8 cellular contexts compared by ENCODE assay signal in the genomic region with DNA sequence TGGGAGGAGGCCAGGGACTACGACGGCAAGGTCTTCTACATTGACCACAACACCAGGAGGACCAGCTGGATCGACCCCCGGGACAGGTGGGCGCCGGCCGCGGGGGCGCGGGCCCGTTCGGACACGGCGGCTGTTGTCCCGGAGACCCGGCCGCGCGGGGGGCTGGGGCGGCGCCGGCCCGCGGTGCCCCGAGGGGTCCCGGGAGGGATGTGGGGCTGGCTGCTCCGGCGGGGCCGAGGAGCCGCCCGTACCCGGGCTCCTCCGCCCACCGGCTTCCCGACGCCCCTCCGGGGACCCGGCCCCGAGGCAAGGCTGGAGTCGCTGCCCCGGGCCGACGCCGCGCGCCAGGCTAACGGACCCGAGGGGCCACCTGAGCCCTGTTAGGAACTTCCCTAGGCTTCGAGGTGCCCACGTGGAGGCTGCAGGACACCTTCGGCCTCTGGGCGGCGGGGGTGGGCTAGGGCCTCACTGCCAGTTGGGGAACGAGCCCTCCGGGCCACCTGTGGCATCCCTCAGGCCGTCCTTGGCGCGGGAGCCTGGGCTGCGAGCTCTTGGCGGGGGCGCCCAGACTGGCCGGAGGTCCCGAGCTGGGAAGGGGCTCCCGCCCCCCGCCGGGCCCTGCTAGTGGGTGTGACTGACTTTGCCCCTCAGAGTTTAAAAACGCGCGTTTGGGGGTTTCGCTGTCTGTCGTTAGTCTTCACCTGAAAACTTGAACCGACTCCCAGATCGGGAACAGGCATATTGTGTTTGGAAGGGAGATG. TPM values are rescaled to one million over a fixed set of nuclear protein-coding genes. Genes with fewer than 3 reads are reported as not detected.
DNase-seq lines count a peak whose midpoint lies in the region; TF ChIP-seq lines count a peak whose summit lies in the region.

No MANE protein-coding gene starts in this region.

- intact Hi-C loops in activated T-helper 1 cell treated with anti-CD3 and anti-CD28 coated beads, Interleukin-12 subunit alpha, Interleukin-12 subunit beta, Interleukin-2, Interleukin-4 antibody, amounts not matched to agents 30 ng/mL and 10 ng/mL and 1 ng/mL, durations not matched to agents 14 hours and 24 hours and 36 hours (cut with micrococcal nuclease) = loop anchor here (2.0 to 5.0 kb wide), 3 partner anchors 85 to 343 kb away; a partner anchor contains a TSS

- H3K4me2 ChIP-seq in osteoblast (ENCODE audit: insufficient read depth, low read length) = peak overlapping the region; percentile 87

- no peak overlapping the region for H3K27ac Mint-ChIP-seq in activated T-helper 1 cell treated with anti-CD3 and anti-CD28 coated beads, Interleukin-12 subunit alpha, Interleukin-12 subunit beta, Interleukin-2, Interleukin-4 antibody, amounts not matched to agents 30 ng/mL and 10 ng/mL and 1 ng/mL, durations not matched to agents 14 hours and 24 hours and 36 hours
- H3K27ac Mint-ChIP-seq in glutamatergic neuron (ENCODE audit: unreplicated experiment) = peak overlapping the region; percentile 64

- no peaks in the 10 kb centered on the region for H3K9me3 ChIP-seq in osteoblast (ENCODE audit: low read depth, low read length)

- H3K27ac ChIP-seq in osteoblast (ENCODE audit: low read depth, low read length) = peak overlapping the region; percentile 82

- H2AFZ ChIP-seq in osteoblast (ENCODE audit: low read length) = peak overlapping the region; percentile 43

- H3K4me1 ChIP-seq in osteoblast (ENCODE audit: insufficient read depth, low read length) = peaks cover 19% of the 10 kb centered on the region

- peak overlapping the region; percentile 58 for H3K4me3 Mint-ChIP-seq in activated T-helper 1 cell treated with anti-CD3 and anti-CD28 coated beads, Interleukin-12 subunit alpha, Interleukin-12 subunit beta, Interleukin-2, Interleukin-4 antibody, amounts not matched to agents 30 ng/mL and 10 ng/mL and 1 ng/mL, durations not matched to agents 14 hours and 24 hours and 36 hours
- peak overlapping the region; percentile 87 for H3K4me3 Mint-ChIP-seq in glutamatergic neuron (ENCODE audit: unreplicated experiment)

- DNase-seq in HK-2 (ENCODE audit: unreplicated experiment) = peak; percentile 73
- no peak for DNase-seq in activated T-helper 1 cell treated with anti-CD3 and anti-CD28 coated beads, Interleukin-12 subunit alpha, Interleukin-12 subunit beta, Interleukin-2, Interleukin-4 antibody, amounts not matched to agents 30 ng/mL and 10 ng/mL and 1 ng/mL, durations not matched to agents 14 hours and 24 hours and 36 hours (ENCODE audit: low spot score)
- DNase-seq in glutamatergic neuron = peak; percentile 71
- DNase-seq in osteoblast (ENCODE audit: insufficient read length, low spot score, missing footprints) = peak; percentile 90
- no peak for DNase-seq in NCI-H2107 (lab: John Stamatoyannopoulos, UW)
- no peak for DNase-seq in RPMI8226
- no peak for DNase-seq in NAMALWA (ENCODE audit: low spot score)

- TF ChIP-seq CTCF in glutamatergic neuron (IDR thresholded peaks at IDR 0.05; ENCODE audit: partially characterized antibody, unreplicated experiment) (no peak), osteoblast (IDR thresholded peaks at IDR 0.05; ENCODE audit: extremely low read depth, low read depth, low read length) (no peak)

- peaks cover 61% of the 10 kb centered on the region for H3K27me3 Mint-ChIP-seq in activated T-helper 1 cell treated with anti-CD3 and anti-CD28 coated beads, Interleukin-12 subunit alpha, Interleukin-12 subunit beta, Interleukin-2, Interleukin-4 antibody, amounts not matched to agents 30 ng/mL and 10 ng/mL and 1 ng/mL, durations not matched to agents 14 hours and 24 hours and 36 hours (ENCODE audit: insufficient read depth)
- H3K27me3 Mint-ChIP-seq in glutamatergic neuron (ENCODE audit: unreplicated experiment) = peaks cover 10% of the 10 kb centered on the region

- no peaks in the 10 kb centered on the region for H3K36me3 Mint-ChIP-seq in activated T-helper 1 cell treated with anti-CD3 and anti-CD28 coated beads, Interleukin-12 subunit alpha, Interleukin-12 subunit beta, Interleukin-2, Interleukin-4 antibody, amounts not matched to agents 30 ng/mL and 10 ng/mL and 1 ng/mL, durations not matched to agents 14 hours and 24 hours and 36 hours (ENCODE audit: low read depth)
- H3K36me3 Mint-ChIP-seq in glutamatergic neuron (ENCODE audit: unreplicated experiment) = no peaks in the 10 kb centered on the region

- H3K4me3 ChIP-seq in GM08714 (ENCODE audit: low read length) (peak overlapping the region; percentile 60), osteoblast (ENCODE audit: insufficient read depth, low read length) (peak overlapping the region; percentile 90)

- no peaks in the 10 kb centered on the region for H3K4me1 Mint-ChIP-seq in activated T-helper 1 cell treated with anti-CD3 and anti-CD28 coated beads, Interleukin-12 subunit alpha, Interleukin-12 subunit beta, Interleukin-2, Interleukin-4 antibody, amounts not matched to agents 30 ng/mL and 10 ng/mL and 1 ng/mL, durations not matched to agents 14 hours and 24 hours and 36 hours (ENCODE audit: low read depth)
- peaks cover 4% of the 10 kb centered on the region for H3K4me1 Mint-ChIP-seq in glutamatergic neuron (ENCODE audit: low read depth, unreplicated experiment)

- no peaks in the 10 kb centered on the region for H3K27me3 ChIP-seq in osteoblast (ENCODE audit: insufficient read depth, low read length)

- H4K20me1 ChIP-seq in osteoblast (ENCODE audit: insufficient read depth, low read length) = peaks cover 27% of the 10 kb centered on the region

- H3K9me3 Mint-ChIP-seq in activated T-helper 1 cell treated with anti-CD3 and anti-CD28 coated beads, Interleukin-12 subunit alpha, Interleukin-12 subunit beta, Interleukin-2, Interleukin-4 antibody, amounts not matched to agents 30 ng/mL and 10 ng/mL and 1 ng/mL, durations not matched to agents 14 hours and 24 hours and 36 hours = no peaks in the 10 kb centered on the region
- H3K9me3 Mint-ChIP-seq in glutamatergic neuron (ENCODE audit: unreplicated experiment) = peaks cover 8% of the 10 kb centered on the region

- H3K79me2 ChIP-seq in osteoblast (ENCODE audit: insufficient read depth, low read length) = peaks cover 59% of the 10 kb centered on the region

- no peaks in the 10 kb centered on the region for H3K36me3 ChIP-seq in osteoblast (ENCODE audit: insufficient read depth, low read length)

RNA-seq across cellular contexts. Expression of a gene that starts 0.7 kb away (rescaled TPM):
- total RNA-seq in activated T-helper 1 cell treated with anti-CD3 and anti-CD28 coated beads, Interleukin-12 subunit alpha, Interleukin-12 subunit beta, Interleukin-2, Interleukin-4 antibody, amounts not matched to agents 30 ng/mL and 10 ng/mL and 1 ng/mL, durations not matched to agents 14 hours and 24 hours and 36 hours = 0.39 and 0.75 TPM in 2 replicates
- total RNA-seq in glutamatergic neuron (ENCODE audit: unreplicated experiment) = 18.2 TPM
- total RNA-seq in osteoblast = 33.3 and 35.1 TPM in 2 replicates

Comparison
In these comparisons a context has a peak if more than half of its experiments do, and no peak if none do; other contexts are left out.
1. DNase-seq: peak in HK-2 (single experiment), glutamatergic neuron (single experiment) and osteoblast (single experiment); none in activated T-helper 1 cell treated with anti-CD3 and anti-CD28 coated beads, Interleukin-12 subunit alpha, Interleukin-12 subunit beta, Interleukin-2, Interleukin-4 antibody, amounts not matched to agents 30 ng/mL and 10 ng/mL and 1 ng/mL, durations not matched to agents 14 hours and 24 hours and 36 hours (single experiment), NCI-H2107 (single experiment), RPMI8226 (single experiment) and NAMALWA (single experiment).
2. RNA of a gene that starts 0.7 kb away (total RNA-seq): 33.3 to 35.1 TPM in osteoblast and 18.2 TPM in glutamatergic neuron (single experiment); 0.39 to 0.75 TPM in activated T-helper 1 cell treated with anti-CD3 and anti-CD28 coated beads, Interleukin-12 subunit alpha, Interleukin-12 subunit beta, Interleukin-2, Interleukin-4 antibody, amounts not matched to agents 30 ng/mL and 10 ng/mL and 1 ng/mL, durations not matched to agents 14 hours and 24 hours and 36 hours; every median in the first group is over 10 times any median in the second.